Comparison of ENCODE assay signal across 9 cellular contexts in genomic region chr7:43658718-43659548, GRCh38.
DNase-seq lines count a peak whose midpoint lies in the region; ATAC-seq and TF ChIP-seq lines count a peak whose summit lies in the region.
"Had no signal": no experiment of that assay in that cellular context is flagged by ENCODE, and none has a peak within 500 bp of the region (broad histone marks: within the 10 kb centered on the region; RNA-seq: fewer than 3 reads in every experiment).

No MANE protein-coding gene starts in this region.

- 75% methylated on average over 7 of the region's 7 CpGs for WGBS in SK-N-SH (ENCODE audit: low lambda C conversion rate)
- 94% methylated on average over 7 of the region's 7 CpGs for WGBS in hepatocyte (ENCODE audit: low lambda C conversion rate, missing lambda C conversion rate)

- no peaks in the 10 kb centered on the region for H3K27me3 Mint-ChIP-seq in CD4-positive, alpha-beta memory T cell

- intact Hi-C loops in CD4-positive, alpha-beta memory T cell (cut with micrococcal nuclease): loop anchor here (1.0 kb wide), 1 partner anchor 9 kb away; no protein-coding TSS in a partner anchor
- intact Hi-C loops in uterus (cut with DNase I; ENCODE audit: low total_unique reads): no loop called here
- intact Hi-C loops in cardiac septum (cut with DNase I): no loop called here

- no peaks in the 10 kb centered on the region for H3K36me3 ChIP-seq in CD4-positive, alpha-beta memory T cell (ENCODE audit: insufficient read depth, low read length)
- H3K36me3 ChIP-seq in SK-N-SH (replicated peaks in 1 of 2; ENCODE audit: control insufficient read depth in 1 of 2, insufficient read depth in 2 of 2, low read length in 1 of 2) (peaks cover 3 to 51% of the 10 kb centered on the region in 2 experiments), hepatocyte (replicated peaks; ENCODE audit: insufficient read depth, low read depth) (no peaks in the 10 kb centered on the region), uterus (no peaks in the 10 kb centered on the region)
- H3K36me3 ChIP-seq: HAP-1 had no signal

- peaks cover 88% of the 10 kb centered on the region for H3K79me2 ChIP-seq in SK-N-SH (ENCODE audit: insufficient read depth)
- peaks cover 60% of the 10 kb centered on the region for H3K79me2 ChIP-seq in hepatocyte

- no peaks in the 10 kb centered on the region for H4K20me1 ChIP-seq in SK-N-SH (ENCODE audit: insufficient read depth)
- no peaks in the 10 kb centered on the region for H4K20me1 ChIP-seq in hepatocyte (ENCODE audit: insufficient read depth, poor library complexity, severe bottlenecking)

- ATAC-seq in GM21825 (IDR thresholded peaks at IDR 0.05; ENCODE audit: unreplicated experiment): peak; percentile 51

- CTCF ChIA-PET in CD4-positive, alpha-beta memory T cell (lab: Charles Lee; ENCODE audit: partially characterized antibody): no interaction called here
- CTCF ChIA-PET in SK-N-SH (lab: Yijun Ruan, JAX): no interaction called here

- peaks cover 21 to 32% of the 10 kb centered on the region in 2 donors for H3K36me3 Mint-ChIP-seq in CD4-positive, alpha-beta memory T cell

- peak overlapping the region; percentile 79 to 94 (median 92) for H3K27ac Mint-ChIP-seq in CD4-positive, alpha-beta memory T cell

- peaks cover 35% of the 10 kb centered on the region for H3F3A ChIP-seq in SK-N-SH (replicated peaks; ENCODE audit: insufficient read depth)

- no peak for TF ChIP-seq POLR2A in uterus (IDR thresholded peaks at IDR 0.05)

- H3K9me3 Mint-ChIP-seq in CD4-positive, alpha-beta memory T cell: peaks cover 0 to 4% (median 0%) of the 10 kb centered on the region in 8 donors

- no peak for TF ChIP-seq RAD21 in SK-N-SH (IDR thresholded peaks at IDR 0.05; ENCODE audit: low read length)

- peak overlapping the region; percentile 21 for H3K27ac ChIP-seq in CD4-positive, alpha-beta memory T cell (ENCODE audit: low read depth, low read length)
- H3K27ac ChIP-seq in SK-N-SH (ENCODE audit: low read depth in 2 of 2, low read length in 1 of 2) (peak overlapping the region; percentile 86 to 99), hepatocyte (peak overlapping the region; percentile 72), uterus (peak overlapping the region; percentile 6 to 33)

- peaks cover 34 to 58% (median 49%) of the 10 kb centered on the region in 4 donors for H3K4me1 Mint-ChIP-seq in CD4-positive, alpha-beta memory T cell

- POLR2A ChIA-PET in CD4-positive, alpha-beta memory T cell (lab: Charles Lee; ENCODE audit: partially characterized antibody): no interaction called here
- POLR2A ChIA-PET in SK-N-SH (lab: Yijun Ruan, JAX): no interaction called here

- H2AFZ ChIP-seq in SK-N-SH (ENCODE audit: low read depth) (no peak overlapping the region; the same call in 1 of the 2 replicates), hepatocyte (no peak overlapping the region)

- H3K4me3 Mint-ChIP-seq in CD4-positive, alpha-beta memory T cell: peak overlapping the region in 7 of 8 donors; percentile 43 to 83 (median 66)

- TF ChIP-seq CTCF in SK-N-SH (IDR thresholded peaks at IDR 0.05) (no peak), hepatocyte (IDR thresholded peaks at IDR 0.05; ENCODE audit: poor library complexity) (no peak), uterus (IDR thresholded peaks at IDR 0.05) (no peak)

- peak overlapping the region; percentile 55 for H3K9ac ChIP-seq in SK-N-SH

- peaks cover 39% of the 10 kb centered on the region for H3K4me1 ChIP-seq in CD4-positive, alpha-beta memory T cell (ENCODE audit: insufficient read depth, low read length)
- H3K4me1 ChIP-seq in SK-N-SH (ENCODE audit: control insufficient read depth in 1 of 2, insufficient read depth in 2 of 2, low read depth in 1 of 2, low read length in 1 of 2) (peaks cover 3 to 40% of the 10 kb centered on the region in 2 experiments), hepatocyte (ENCODE audit: insufficient read depth) (peaks cover 10% of the 10 kb centered on the region), uterus (no peaks in the 10 kb centered on the region)

- peak; percentile 71 to 94 for TF ChIP-seq EP300 in SK-N-SH (IDR thresholded peaks at IDR 0.05; ENCODE audit: borderline replicate concordance in 1 of 2, low read depth in 1 of 2, low read length in 1 of 2)

- no peaks in the 10 kb centered on the region for H3K27me3 ChIP-seq in CD4-positive, alpha-beta memory T cell (ENCODE audit: insufficient read depth, low read length)
- H3K27me3 ChIP-seq in SK-N-SH (ENCODE audit: insufficient read depth): no peaks in the 10 kb centered on the region
- H3K27me3 ChIP-seq in hepatocyte: no peaks in the 10 kb centered on the region
- H3K27me3 ChIP-seq in uterus: no peaks in the 10 kb centered on the region

- no peak overlapping the region for H3K4me3 ChIP-seq in CD4-positive, alpha-beta memory T cell (ENCODE audit: low read length in 2 of 2)
- no peak overlapping the region; a peak in 1 of 4 replicates for H3K4me3 ChIP-seq in SK-N-SH (ENCODE audit: low read depth in 2 of 2, low read length in 1 of 2)
- H3K4me3 ChIP-seq in hepatocyte: no peak overlapping the region
- no peak overlapping the region for H3K4me3 ChIP-seq in uterus
- H3K4me3 ChIP-seq: HAP-1 had no signal

- H3K4me2 ChIP-seq in SK-N-SH (peak overlapping the region; percentile 56), hepatocyte (peak overlapping the region; percentile 4)

- H3K9me3 ChIP-seq in CD4-positive, alpha-beta memory T cell (ENCODE audit: control insufficient read depth in 1 of 2, low read length in 2 of 2): no peaks in the 10 kb centered on the region
- no peaks in the 10 kb centered on the region for H3K9me3 ChIP-seq in SK-N-SH
- H3K9me3 ChIP-seq in hepatocyte (ENCODE audit: low read depth): no peaks in the 10 kb centered on the region
- no peaks in the 10 kb centered on the region for H3K9me3 ChIP-seq in uterus
- H3K9me3 ChIP-seq: HAP-1 had no signal

- DNase-seq in CD4-positive, alpha-beta memory T cell: no peak
- DNase-seq in SK-N-SH (no peak), hepatocyte (ENCODE audit: low spot score) (no peak), uterus (no peak), cardiac septum (ENCODE audit: low spot score) (no peak), 8988T (no peak), inferior parietal cortex (ENCODE audit: extremely low spot score) (no peak)

- H3K9me2 ChIP-seq in SK-N-SH (no peaks in the 10 kb centered on the region), hepatocyte (replicated peaks; ENCODE audit: insufficient read depth) (no peaks in the 10 kb centered on the region)

TF ChIP-seq in SK-N-SH, 30 proteins besides CTCF, POLR2A, EP300 and RAD21 (continues in another document):
- TF ChIP-seq REST (IDR thresholded peaks at IDR 0.05; ENCODE audit: low read depth, low read length) (no peak), ELF1 (IDR thresholded peaks at IDR 0.05) (peak; percentile 18; the same call in 1 of the 2 replicates), TEAD4 (IDR thresholded peaks at IDR 0.05; ENCODE audit: borderline replicate concordance, insufficient read depth) (peak; percentile 83), TCF12 (IDR thresholded peaks at IDR 0.05) (peak; percentile 91), POLR2AphosphoS5 (IDR thresholded peaks at IDR 0.05; ENCODE audit: low read depth, low read length) (peak; percentile 80; the same call in 1 of the 2 replicates), YY1 (IDR thresholded peaks at IDR 0.05; ENCODE audit: low read depth) (peak; percentile 76; the same call in 1 of the 2 replicates), USF2 (IDR thresholded peaks at IDR 0.05; ENCODE audit: borderline replicate concordance, low read depth, low read length) (no peak), TAF1 (IDR thresholded peaks at IDR 0.05; ENCODE audit: borderline replicate concordance, low read depth, low read length) (peak; percentile 46), SIN3A (IDR thresholded peaks at IDR 0.05; ENCODE audit: borderline replicate concordance, low read depth, low read length) (no peak), PBX3 (IDR thresholded peaks at IDR 0.05) (peak; percentile 91)

Comparison
In these comparisons a context has a peak if more than half of its experiments do, and no peak if none do; other contexts are left out.
1. H3K27ac ChIP-seq: peak in every context shown above with its lines; median percentile 92 in SK-N-SH; 72 in hepatocyte; 21 in CD4-positive, alpha-beta memory T cell; 20 in uterus.